ENCODE assay signal across 12 cellular contexts in the genomic region with DNA sequence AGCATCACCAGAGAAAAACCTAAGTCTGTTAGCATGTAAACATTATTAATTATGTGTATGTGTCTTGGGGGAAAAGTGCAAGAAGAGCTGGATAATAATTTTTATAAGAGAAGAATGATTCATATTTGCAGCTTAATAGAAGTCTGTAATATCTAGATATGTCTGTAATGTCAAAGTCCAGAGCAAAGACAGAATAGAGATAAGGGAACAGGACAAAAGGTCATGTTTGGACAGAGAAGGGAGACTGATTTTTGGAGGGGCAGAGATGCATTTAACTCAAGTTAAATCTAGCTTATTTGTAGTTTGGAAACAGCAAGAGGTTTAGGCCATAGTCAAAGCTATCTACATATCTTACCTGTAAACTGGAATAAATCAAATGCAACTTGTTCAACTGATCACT.
DNase-seq lines count a peak whose midpoint lies in the region; ATAC-seq and TF ChIP-seq lines count a peak whose summit lies in the region.
"Had no signal": no experiment of that assay in that cellular context is flagged by ENCODE, and none has a peak within 500 bp of the region (broad histone marks: within the 10 kb centered on the region; RNA-seq: fewer than 3 reads in every experiment).

No MANE protein-coding gene starts in this region.

- H3K4me2 ChIP-seq in KMS-11 (peak overlapping the region; percentile 62), OCI-LY7 (ENCODE audit: low read length) (peak overlapping the region; percentile 56)
- H3K4me2 ChIP-seq: BLaER1 treated with 17β-estradiol and CSF1 and Interleukin-3, amounts not matched to agents 10 nM and 100 nM had no signal

- no peak overlapping the region for H3K9ac ChIP-seq in KMS-11
- H3K9ac ChIP-seq: BLaER1 treated with 17β-estradiol and CSF1 and Interleukin-3, amounts not matched to agents 10 nM and 100 nM had no signal

- H3K36me3 ChIP-seq in KMS-11 (ENCODE audit: insufficient read depth) (no peaks in the 10 kb centered on the region), OCI-LY7 (ENCODE audit: insufficient read depth, low read length) (no peaks in the 10 kb centered on the region), body of pancreas (replicated peaks in 1 of 2; ENCODE audit: insufficient read depth in 1 of 2, low read depth in 2 of 2) (no peaks in the 10 kb centered on the region)
- H3K36me3 ChIP-seq: BLaER1 treated with 17β-estradiol and CSF1 and Interleukin-3, amounts not matched to agents 10 nM and 100 nM had no signal

- H3K4me3 ChIP-seq in KMS-11 (IDR thresholded peaks at IDR 0.05; ENCODE audit: insufficient read depth, low read depth, low read length) (no peak overlapping the region), OCI-LY7 (ENCODE audit: low read depth, low read length, poor library complexity, severe bottlenecking) (no peak overlapping the region), body of pancreas (no peak overlapping the region)
- H3K4me3 ChIP-seq: BLaER1 treated with 17β-estradiol and CSF1 and Interleukin-3, amounts not matched to agents 10 nM and 100 nM had no signal

- POLR2A ChIA-PET in OCI-LY7 (lab: Charles Lee) = no interaction called here

- TF ChIP-seq POLR2A in body of pancreas (IDR thresholded peaks at IDR 0.05) = no peak

- H3K4me1 ChIP-seq in KMS-11 (ENCODE audit: low read depth, poor library complexity, severe bottlenecking) (peaks cover 40% of the 10 kb centered on the region), OCI-LY7 (ENCODE audit: insufficient read depth, low read length, poor library complexity, severe bottlenecking) (peaks cover 25% of the 10 kb centered on the region), body of pancreas (no peaks in the 10 kb centered on the region)
- H3K4me1 ChIP-seq: BLaER1 treated with 17β-estradiol and CSF1 and Interleukin-3, amounts not matched to agents 10 nM and 100 nM had no signal

- ATAC-seq in left lobe of liver = peak; percentile 72
- ATAC-seq in body of pancreas = no peak
- ATAC-seq: CD8-positive, alpha-beta T cell had no signal

- H2AFZ ChIP-seq in KMS-11 (ENCODE audit: low read depth) = no peak overlapping the region
- H2AFZ ChIP-seq in OCI-LY7 (ENCODE audit: low read length) = peak overlapping the region; percentile 23

- no peaks in the 10 kb centered on the region for H3K27me3 ChIP-seq in KMS-11 (ENCODE audit: insufficient read depth, low read depth)
- H3K27me3 ChIP-seq in body of pancreas = no peaks in the 10 kb centered on the region

- H4K20me1 ChIP-seq in KMS-11 (ENCODE audit: insufficient read depth) (no peaks in the 10 kb centered on the region), OCI-LY7 (ENCODE audit: insufficient read depth, low read length) (no peaks in the 10 kb centered on the region)
- H4K20me1 ChIP-seq: BLaER1 treated with 17β-estradiol and CSF1 and Interleukin-3, amounts not matched to agents 10 nM and 100 nM had no signal

- no TSS peak for BruUV-seq in OCI-LY7 (replicated peaks; lab: Mats Ljungman, UMichigan)

- H3K9me3 ChIP-seq in OCI-LY7 (ENCODE audit: low read length) (0 out of 2 replicates have a peak, but pooled peaks cover 4% of the 10 kb centered on the region), body of pancreas (no peaks in the 10 kb centered on the region)

- H3K79me2 ChIP-seq in KMS-11 (ENCODE audit: insufficient read depth, low read depth) (no peaks in the 10 kb centered on the region), OCI-LY7 (ENCODE audit: insufficient read depth, low read depth, low read length) (no peaks in the 10 kb centered on the region)

- intact Hi-C loops in OCI-LY7 (cut with micrococcal nuclease; ENCODE audit: unreplicated experiment) = no loop called here
- intact Hi-C loops in body of pancreas (cut with DNase I) = no loop called here

- H3K27ac ChIP-seq in KMS-11 = peak overlapping the region; percentile 57; the same call in 1 of the 2 replicates
- H3K27ac ChIP-seq in OCI-LY7 (ENCODE audit: low read depth, low read length, poor library complexity, severe bottlenecking) = peak overlapping the region; percentile 73
- H3K27ac ChIP-seq in body of pancreas = no peak overlapping the region
- H3K27ac ChIP-seq: BLaER1 treated with 17β-estradiol and CSF1 and Interleukin-3, amounts not matched to agents 10 nM and 100 nM had no signal

- DNase-seq in OCI-LY7 (ENCODE audit: low spot score) = no peak
- DNase-seq in left lobe of liver (ENCODE audit: low spot score) = no peak
- no peak for DNase-seq in amniotic stem cell (lab: John Stamatoyannopoulos, UW)
- DNase-seq in body of pancreas = no peak
- no peak for DNase-seq in cerebellum (ENCODE audit: low spot score)
- DNase-seq: Calu3; CD8-positive, alpha-beta T cell; DMS79 treated with DMSO at 0.1 percent for 48 hours; GF-D8; H9 had no signal

- TF ChIP-seq CTCF in KMS-11 (conservative IDR thresholded peaks at IDR 0.05; ENCODE audit: low read depth, low read length) = no peak
- no peak for TF ChIP-seq CTCF in OCI-LY7 (conservative IDR thresholded peaks at IDR 0.05; ENCODE audit: low read length)
- TF ChIP-seq CTCF in body of pancreas (IDR thresholded peaks at IDR 0.05) = no peak

- CTCF ChIA-PET in OCI-LY7 (lab: Charles Lee; ENCODE audit: unreplicated experiment) = no interaction called here

- no peaks in the 10 kb centered on the region for H3K9me2 ChIP-seq in OCI-LY7 (ENCODE audit: insufficient read depth, low read length)

Comparison
In these comparisons a context has a peak if more than half of its experiments do, and no peak if none do; other contexts are left out.
1. H3K27ac ChIP-seq: peak in KMS-11 (single experiment) and OCI-LY7 (single experiment); none in body of pancreas (0 of 4).